ENCODE assay signal across 27 cellular contexts in genomic region chr1:81758213-81758612, GRCh38. TPM values are rescaled to one million over a fixed set of nuclear protein-coding genes. Genes with fewer than 3 reads are reported as not detected.
"Had no signal": no experiment of that assay in that cellular context is flagged by ENCODE, and none has a peak within 500 bp of the region (broad histone marks: within the 10 kb centered on the region; RNA-seq: fewer than 3 reads in every experiment).

No MANE protein-coding gene starts in this region.

- H3K4me3 ChIP-seq: colonic mucosa, dorsolateral prefrontal cortex, gastroesophageal sphincter, lower lobe of right lung, pancreas, psoas muscle, upper lobe of right lung had no signal

- H3K27ac ChIP-seq: brain microvascular endothelial cell, colonic mucosa, dorsolateral prefrontal cortex, gastroesophageal sphincter, lower lobe of right lung, pancreas, psoas muscle, upper lobe of right lung had no signal

- H3K9me3 Mint-ChIP-seq: activated B cell treated with CpG ODN at 0.5 μM for 24 hours; activated naive CD4-positive, alpha-beta T cell treated with anti-CD3 and anti-CD28 coated beads, Interleukin-2, amount 10 ng/mL, durations not matched to agents 7 days and 5 days; T-helper 1 cell treated with Interleukin-12 subunit alpha and Interleukin-12 subunit beta and Interleukin-4 antibody, amounts not matched to agents 30 μg/mL and 1 μg/mL, for 36 hours had no signal

- H3K27me3 Mint-ChIP-seq: activated B cell treated with CpG ODN at 0.5 μM for 24 hours; activated naive CD4-positive, alpha-beta T cell treated with anti-CD3 and anti-CD28 coated beads, Interleukin-2, amount 10 ng/mL, durations not matched to agents 7 days and 5 days; central memory CD8-positive, alpha-beta T cell; effector memory CD8-positive, alpha-beta T cell had no signal

- FAIRE-seq: endothelial cell of umbilical vein, islet of Langerhans, pancreas had no signal

- DNase-seq: activated B cell treated with CpG ODN at 0.5 μM for 24 hours; activated CD4-positive, alpha-beta T cell treated with anti-CD3 and anti-CD28 coated beads for 4 hours; activated CD4-positive, alpha-beta T cell treated with anti-CD3 and anti-CD28 coated beads, Interleukin-2, amount 50 U/mL, for 48 hours; activated CD8-positive, alpha-beta memory T cell treated with anti-CD3 and anti-CD28 coated beads, Interleukin-2, amount 50 U/mL, for 48 hours; activated effector memory CD4-positive, alpha-beta T cell treated with anti-CD3 and anti-CD28 coated beads, Interleukin-2, amount 50 U/mL, for 16 hours; activated naive CD4-positive, alpha-beta T cell treated with anti-CD3 and anti-CD28 coated beads, Interleukin-2, amount 10 ng/mL, durations not matched to agents 7 days and 5 days; anterior cingulate cortex; brain microvascular endothelial cell; colonic mucosa; dorsolateral prefrontal cortex; effector memory CD8-positive, alpha-beta T cell; head of caudate nucleus; left cardiac atrium; lower lobe of right lung; midbrain; natural killer cell; pancreas; psoas muscle; stimulated activated CD4-positive, alpha-beta T cell treated with anti-CD3 and anti-CD28 coated beads, Interleukin-4, amount 100 ng/mL, for 4 hours; stimulated activated naive CD8-positive, alpha-beta T cell treated with anti-CD3 and anti-CD28 coated beads, Interleukin-15, Interleukin-2, amounts not matched to agents 100 U/mL and 50 U/mL, for 24 hours; upper lobe of right lung had no signal

- H3K27ac Mint-ChIP-seq: activated B cell treated with CpG ODN at 0.5 μM for 24 hours; activated naive CD4-positive, alpha-beta T cell treated with anti-CD3 and anti-CD28 coated beads, Interleukin-2, amount 10 ng/mL, durations not matched to agents 7 days and 5 days; effector memory CD8-positive, alpha-beta T cell; natural killer cell; T-helper 1 cell treated with Interleukin-12 subunit alpha and Interleukin-12 subunit beta and Interleukin-4 antibody, amounts not matched to agents 30 μg/mL and 1 μg/mL, for 36 hours had no signal

- H3K4me1 Mint-ChIP-seq: activated B cell treated with CpG ODN at 0.5 μM for 24 hours; activated naive CD4-positive, alpha-beta T cell treated with anti-CD3 and anti-CD28 coated beads, Interleukin-2, amount 10 ng/mL, durations not matched to agents 7 days and 5 days; central memory CD8-positive, alpha-beta T cell; natural killer cell had no signal

- H3K4me3 Mint-ChIP-seq: activated B cell treated with CpG ODN at 0.5 μM for 24 hours; activated naive CD4-positive, alpha-beta T cell treated with anti-CD3 and anti-CD28 coated beads, Interleukin-2, amount 10 ng/mL, durations not matched to agents 7 days and 5 days; central memory CD8-positive, alpha-beta T cell; effector memory CD8-positive, alpha-beta T cell; natural killer cell; T-helper 1 cell treated with Interleukin-12 subunit alpha and Interleukin-12 subunit beta and Interleukin-4 antibody, amounts not matched to agents 30 μg/mL and 1 μg/mL, for 36 hours had no signal

- H3K9me3 ChIP-seq: colonic mucosa, gastroesophageal sphincter, lower lobe of right lung, pancreas, psoas muscle, upper lobe of right lung had no signal

- H3K4me1 ChIP-seq: colonic mucosa, lower lobe of right lung, psoas muscle, upper lobe of right lung had no signal

- H3K36me3 Mint-ChIP-seq: activated naive CD4-positive, alpha-beta T cell treated with anti-CD3 and anti-CD28 coated beads, Interleukin-2, amount 10 ng/mL, durations not matched to agents 7 days and 5 days; natural killer cell had no signal

- H3K36me3 ChIP-seq: brain microvascular endothelial cell, colonic mucosa, gastroesophageal sphincter, lower lobe of right lung, pancreas, upper lobe of right lung had no signal

- H3K27me3 ChIP-seq: brain microvascular endothelial cell, colonic mucosa, dorsolateral prefrontal cortex, gastroesophageal sphincter, pancreas, upper lobe of right lung had no signal

RNA-seq across cellular contexts. Expression of gene ADGRL2, which starts 42.5 kb away (rescaled TPM):
- total RNA-seq: activated B cell treated with CpG ODN at 0.5 μM for 24 hours; activated CD8-positive, alpha-beta memory T cell treated with anti-CD3 and anti-CD28 coated beads for 36 hours; natural killer cell had no signal
